In the genomic region with DNA sequence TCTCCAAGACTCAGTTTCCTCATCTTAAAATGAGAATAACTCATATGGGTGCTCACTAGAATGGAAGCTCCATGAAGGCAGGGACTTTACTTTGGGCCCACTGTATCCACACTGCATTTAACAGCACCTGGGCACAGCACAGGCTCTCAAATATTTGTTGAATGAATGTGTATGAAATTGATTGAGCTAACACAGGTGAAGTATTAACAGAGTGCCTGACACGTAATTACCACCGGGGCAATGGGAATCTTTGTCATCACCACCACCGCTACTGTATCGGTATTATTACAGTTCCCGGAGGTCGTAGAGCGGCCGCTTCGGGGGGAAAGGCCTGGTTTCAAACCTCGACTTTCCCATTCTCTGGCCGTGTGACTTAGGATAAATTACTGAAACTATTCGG, we compare ENCODE assay signal across 8 cellular contexts. TPM values are rescaled to one million over a fixed set of nuclear protein-coding genes. Genes with fewer than 3 reads are reported as not detected.
DNase-seq lines count a peak whose midpoint lies in the region; TF ChIP-seq lines count a peak whose summit lies in the region.

No MANE protein-coding gene starts in this region.

- H3K9me3 ChIP-seq in hepatocyte (ENCODE audit: low read depth) (no peaks in the 10 kb centered on the region), spleen (no peaks in the 10 kb centered on the region)

- H3K27ac ChIP-seq in hepatocyte (peak overlapping the region; percentile 79), spleen (peak overlapping the region in 7 of 8 donors; percentile 87 to 93 (median 88))

- no peak for TF ChIP-seq POLR2A in spleen (IDR thresholded peaks at IDR 0.05)

- H4K20me1 ChIP-seq in hepatocyte (ENCODE audit: insufficient read depth, poor library complexity, severe bottlenecking): no peaks in the 10 kb centered on the region

- no peaks in the 10 kb centered on the region for H3K9me2 ChIP-seq in hepatocyte (replicated peaks; ENCODE audit: insufficient read depth)

- H3K4me3 ChIP-seq in WI38 (ENCODE audit: low read depth, low read length) (peak overlapping the region; percentile 96), hepatocyte (peak overlapping the region; percentile 27), spleen (peak overlapping the region in 7 of 8 donors; percentile 72 to 94 (median 83))

- H2AFZ ChIP-seq in hepatocyte: peak overlapping the region; percentile 55

- no peak for TF ChIP-seq CTCF in WI38 (IDR thresholded peaks at IDR 0.05; ENCODE audit: low read depth, low read length)
- no peak for TF ChIP-seq CTCF in hepatocyte (IDR thresholded peaks at IDR 0.05; ENCODE audit: poor library complexity)
- TF ChIP-seq CTCF in spleen (IDR thresholded peaks at IDR 0.05 in 8 of 11, conservative IDR thresholded peaks at IDR 0.05 in 3 of 11): no peak

- WGBS in hepatocyte (ENCODE audit: low lambda C conversion rate, missing lambda C conversion rate): 86% methylated on average over 12 of the region's 12 CpGs
- 85 to 88% (median 87%) methylated on average over 12 of the region's 12 CpGs for WGBS in spleen, 5 donors

- H3K27me3 ChIP-seq in hepatocyte: no peaks in the 10 kb centered on the region
- H3K27me3 ChIP-seq in spleen (replicated peaks in 1 of 7): peaks cover 0 to 25% (median 0%) of the 10 kb centered on the region in 7 donors

- H3K4me1 ChIP-seq in hepatocyte (ENCODE audit: insufficient read depth) (no peaks in the 10 kb centered on the region), spleen (peaks cover 4 to 56% (median 28%) of the 10 kb centered on the region in 6 donors)

- peak overlapping the region; percentile 75 for H3K4me2 ChIP-seq in hepatocyte

- DNase-seq in NCI-H146 (lab: John Stamatoyannopoulos, UW) (peak; percentile 25), NCI-H146 treated with DMSO at 0.1 percent for 48 hours (lab: John Stamatoyannopoulos, UW; ENCODE audit: unreplicated experiment) (no peak), hepatocyte (ENCODE audit: low spot score) (no peak), spleen (no peak), epidermal melanocyte (ENCODE audit: insufficient read length, low spot score) (no peak), NCI-H1436 (lab: John Stamatoyannopoulos, UW) (no peak), T-helper 1 cell (no peak)

- H3K79me2 ChIP-seq in hepatocyte: peaks cover 34% of the 10 kb centered on the region

- intact Hi-C loops in spleen (cut with DNase I; ENCODE audit: low total_unique reads): no loop called here

- H3K36me3 ChIP-seq in hepatocyte (replicated peaks; ENCODE audit: insufficient read depth, low read depth): no peaks in the 10 kb centered on the region
- H3K36me3 ChIP-seq in spleen: no peaks in the 10 kb centered on the region

RNA-seq across cellular contexts. Expression of gene RIC8B, which starts 1.2 kb away (rescaled TPM):
- total RNA-seq in hepatocyte: 10.6 and 13.3 TPM in 2 replicates
- polyA plus RNA-seq in hepatocyte: 5.4 and 8.8 TPM in 2 replicates
- total RNA-seq in spleen: 10 to 100 TPM in 6 of 7 donors, 1 to 10 TPM in 1; 7.9 to 21.3 (median 17.9) TPM
- polyA plus RNA-seq in spleen: 1 to 10 TPM; 1.9 to 3.9 (median 2.4) TPM

Comparison
In these comparisons a context has a peak if more than half of its experiments do, and no peak if none do; other contexts are left out.
1. H3K4me3 ChIP-seq: peak in every context shown above with its lines; median percentile 96 in WI38; 83 in spleen; 27 in hepatocyte.